In genomic region chr20:58494923-58495622, GRCh38 we compare ENCODE assay signal across 28 cellular contexts. TPM values are rescaled to one million over a fixed set of nuclear protein-coding genes. Genes with fewer than 3 reads are reported as not detected.
"Had no signal": no experiment of that assay in that cellular context is flagged by ENCODE, and none has a peak within 500 bp of the region (broad histone marks: within the 10 kb centered on the region; RNA-seq: fewer than 3 reads in every experiment).

No MANE protein-coding gene starts in this region.

- H3K27me3 Mint-ChIP-seq: activated CD4-positive, alpha-beta memory T cell treated with anti-CD3 and anti-CD28 coated beads for 36 hours; activated CD4-positive, alpha-beta T cell treated with anti-CD3 and anti-CD28 coated beads for 36 hours; activated naive CD8-positive, alpha-beta T cell had no signal

- H3K27ac Mint-ChIP-seq: activated CD4-positive, alpha-beta memory T cell treated with anti-CD3 and anti-CD28 coated beads for 36 hours; activated CD4-positive, alpha-beta T cell treated with anti-CD3 and anti-CD28 coated beads for 36 hours; activated CD4-positive, alpha-beta T cell treated with anti-CD3 and anti-CD28 coated beads, Interleukin-2, amount 10 ng/mL, durations not matched to agents 24 days and 14 days; activated CD8-positive, alpha-beta T cell treated with anti-CD3 and anti-CD28 coated beads, Interleukin-2, amount 10 ng/mL, durations not matched to agents 7 days and 5 days; activated naive CD8-positive, alpha-beta T cell; activated T-helper 17 cell treated with anti-CD3 and anti-CD28 coated beads, Interleukin-2, amount 50 U/mL, for 72 hours; effector memory CD8-positive, alpha-beta T cell had no signal

- H3K27ac ChIP-seq: brain microvascular endothelial cell, coronary artery, epithelial cell of prostate, esophagus squamous epithelium, gastroesophageal sphincter had no signal

- H3K9me3 ChIP-seq: esophagus squamous epithelium, gastroesophageal sphincter had no signal

- H3K9me3 Mint-ChIP-seq: activated CD4-positive, alpha-beta T cell treated with anti-CD3 and anti-CD28 coated beads, Interleukin-2, amount 10 ng/mL, durations not matched to agents 24 days and 14 days; activated T-cell treated with anti-CD3 and anti-CD28 coated beads, Interleukin-2, amount 50 U/mL, for 4 hours; activated T-helper 17 cell treated with anti-CD3 and anti-CD28 coated beads, Interleukin-2, amount 50 U/mL, for 72 hours; central memory CD8-positive, alpha-beta T cell; effector memory CD8-positive, alpha-beta T cell had no signal

- ATAC-seq: activated CD4-positive, alpha-beta T cell treated with anti-CD3 and anti-CD28 coated beads for 36 hours; activated CD8-positive, alpha-beta T cell treated with anti-CD3 and anti-CD28 coated beads, Interleukin-2, amount 10 ng/mL, durations not matched to agents 7 days and 5 days; activated T-cell treated with anti-CD3 and anti-CD28 coated beads, Interleukin-2, amount 50 U/mL, for 4 hours; activated T-helper 17 cell treated with anti-CD3 and anti-CD28 coated beads, Interleukin-2, amount 50 U/mL, for 72 hours; effector memory CD8-positive, alpha-beta T cell; gastroesophageal sphincter had no signal

- H3K27me3 ChIP-seq: brain microvascular endothelial cell, esophagus squamous epithelium, gastroesophageal sphincter had no signal

- H3K36me3 ChIP-seq: brain microvascular endothelial cell, esophagus squamous epithelium, gastroesophageal sphincter had no signal

- H3K36me3 Mint-ChIP-seq: activated CD4-positive, alpha-beta memory T cell treated with anti-CD3 and anti-CD28 coated beads for 36 hours; activated naive CD8-positive, alpha-beta T cell had no signal

- H3K4me1 Mint-ChIP-seq: activated CD4-positive, alpha-beta T cell treated with anti-CD3 and anti-CD28 coated beads for 36 hours; activated CD4-positive, alpha-beta T cell treated with anti-CD3 and anti-CD28 coated beads, Interleukin-2, amount 10 ng/mL, durations not matched to agents 24 days and 14 days; central memory CD8-positive, alpha-beta T cell had no signal

- DNase-seq: activated CD4-positive, alpha-beta memory T cell treated with anti-CD3 and anti-CD28 coated beads for 36 hours; activated CD4-positive, alpha-beta T cell treated with anti-CD3 and anti-CD28 coated beads for 36 hours; activated CD4-positive, alpha-beta T cell treated with anti-CD3 and anti-CD28 coated beads, Interleukin-2, amount 10 ng/mL, durations not matched to agents 24 days and 14 days; activated CD4-positive, CD25-positive, alpha-beta regulatory T cell; activated CD4-positive, CD25-positive, alpha-beta regulatory T cell treated with anti-CD3 and anti-CD28 coated beads, Interleukin-2, amount 50 U/mL, for 72 hours; activated CD8-positive, alpha-beta T cell treated with anti-CD3 and anti-CD28 coated beads, Interleukin-2, amount 10 ng/mL, durations not matched to agents 7 days and 5 days; activated effector memory CD4-positive, alpha-beta T cell treated with Interleukin-2 at 50 U/mL for 16 hours; activated gamma-delta T cell treated with Interleukin-2 at 50 U/mL for 16 hours; activated naive CD4-positive, alpha-beta T cell treated with anti-CD3 and anti-CD28 coated beads, Interleukin-2, amount 50 U/mL, for 16 hours; activated naive CD4-positive, alpha-beta T cell treated with Interleukin-2 at 50 U/mL for 16 hours; activated T-cell treated with anti-CD3 and anti-CD28 coated beads, Interleukin-2, amount 50 U/mL, for 4 hours; amniotic stem cell; anterior cingulate cortex; brain microvascular endothelial cell; dermis blood vessel endothelial cell; effector CD4-positive, alpha-beta T cell; effector memory CD8-positive, alpha-beta T cell; esophagus squamous epithelium; foreskin melanocyte; T-helper 2 cell had no signal

- H3K4me3 Mint-ChIP-seq: activated CD4-positive, alpha-beta memory T cell treated with anti-CD3 and anti-CD28 coated beads for 36 hours; activated CD4-positive, alpha-beta T cell treated with anti-CD3 and anti-CD28 coated beads for 36 hours; activated CD4-positive, alpha-beta T cell treated with anti-CD3 and anti-CD28 coated beads, Interleukin-2, amount 10 ng/mL, durations not matched to agents 24 days and 14 days; activated CD8-positive, alpha-beta T cell treated with anti-CD3 and anti-CD28 coated beads, Interleukin-2, amount 10 ng/mL, durations not matched to agents 7 days and 5 days; activated naive CD8-positive, alpha-beta T cell; activated T-cell treated with anti-CD3 and anti-CD28 coated beads, Interleukin-2, amount 50 U/mL, for 4 hours; activated T-helper 17 cell treated with anti-CD3 and anti-CD28 coated beads, Interleukin-2, amount 50 U/mL, for 72 hours; central memory CD8-positive, alpha-beta T cell; effector memory CD8-positive, alpha-beta T cell had no signal

- H3K4me1 ChIP-seq: esophagus squamous epithelium, gastroesophageal sphincter had no signal

- H3K4me3 ChIP-seq: coronary artery, esophagus squamous epithelium, gastroesophageal sphincter had no signal

RNA-seq across cellular contexts. Expression of gene APCDD1L, which starts 20.1 kb away (rescaled TPM):
- total RNA-seq: activated CD4-positive, alpha-beta memory T cell treated with anti-CD3 and anti-CD28 coated beads for 36 hours; activated CD4-positive, alpha-beta T cell treated with anti-CD3 and anti-CD28 coated beads for 36 hours; activated CD4-positive, alpha-beta T cell treated with anti-CD3 and anti-CD28 coated beads, Interleukin-2, amount 10 ng/mL, durations not matched to agents 24 days and 14 days; activated CD8-positive, alpha-beta T cell treated with anti-CD3 and anti-CD28 coated beads, Interleukin-2, amount 10 ng/mL, durations not matched to agents 7 days and 5 days; activated T-cell treated with anti-CD3 and anti-CD28 coated beads, Interleukin-2, amount 50 U/mL, for 4 hours; activated T-helper 17 cell treated with anti-CD3 and anti-CD28 coated beads, Interleukin-2, amount 50 U/mL, for 72 hours; cerebellum; T-helper 1 cell treated with Interleukin-12 subunit alpha and Interleukin-12 subunit beta and Interleukin-4 antibody, amounts not matched to agents 30 ng/mL and 1 ng/mL, for 36 hours had no signal
